Comparison of ENCODE assay signal across 14 cellular contexts in genomic region chr2:15160201-15160600, GRCh38.
"Had no signal": no experiment of that assay in that cellular context is flagged by ENCODE, and none has a peak within 500 bp of the region (broad histone marks: within the 10 kb centered on the region; RNA-seq: fewer than 3 reads in every experiment).

No MANE protein-coding gene starts in this region.

- H3K27me3 ChIP-seq: body of pancreas, gastroesophageal sphincter, sigmoid colon, testis, upper lobe of right lung had no signal

- H3K4me3 ChIP-seq: body of pancreas, gastroesophageal sphincter, mucosa of descending colon, sigmoid colon, testis, upper lobe of right lung had no signal

- DNase-seq: activated CD4-positive, alpha-beta T cell treated with anti-CD3 and anti-CD28 coated beads, Interleukin-2, amount 50 U/mL, for 1 hour; activated CD4-positive, CD25-positive, alpha-beta regulatory T cell treated with anti-CD3 and anti-CD28 coated beads, Interleukin-2, amount 50 U/mL, for 72 hours; activated gamma-delta T cell treated with Interleukin-2 at 50 U/mL for 16 hours; effector CD8-positive, alpha-beta T cell; left ventricle myocardium superior; nephron progenitor cell; sigmoid colon; stimulated activated CD4-positive, alpha-beta T cell treated with anti-CD3 and anti-CD28 coated beads, Interleukin-4, amount 100 ng/mL, for 1 hour; upper lobe of right lung had no signal

- H3K27ac ChIP-seq: body of pancreas, gastroesophageal sphincter, sigmoid colon, testis, VCaP had no signal

- H3K9me3 ChIP-seq: body of pancreas, gastroesophageal sphincter, mucosa of descending colon, sigmoid colon, testis, upper lobe of right lung had no signal

- ATAC-seq: body of pancreas, gastroesophageal sphincter, left ventricle myocardium superior had no signal

- H3K4me1 ChIP-seq: body of pancreas, sigmoid colon, upper lobe of right lung had no signal

- H3K36me3 ChIP-seq: sigmoid colon, upper lobe of right lung had no signal
